8 cellular contexts compared by ENCODE assay signal in genomic region chr12:70364695-70365397, GRCh38. TPM values are rescaled to one million over a fixed set of nuclear protein-coding genes. Genes with fewer than 3 reads are reported as not detected.
DNase-seq lines count a peak whose midpoint lies in the region; ATAC-seq, FAIRE-seq and TF ChIP-seq lines count a peak whose summit lies in the region.

No MANE protein-coding gene starts in this region.

- TF ChIP-seq POLR2A in Peyer's patch (IDR thresholded peaks at IDR 0.05) = no peak

- H3K4me3 ChIP-seq in Peyer's patch (peak overlapping the region in 3 of 4 donors; percentile 71 to 78 (median 75)), skeletal muscle tissue (ENCODE audit: low read length in 3 of 3) (peak overlapping the region; percentile 65 to 71 (median 71))

- TF ChIP-seq CTCF in Peyer's patch (IDR thresholded peaks at IDR 0.05) = no peak

- no peak for ATAC-seq in GM18517 (IDR thresholded peaks at IDR 0.05; ENCODE audit: unreplicated experiment)

- H3K27ac ChIP-seq in Peyer's patch (no peak overlapping the region), skeletal muscle tissue (ENCODE audit: low read depth, low read length) (no peak overlapping the region)

- peak; percentile 5 for DNase-seq in NCI-H146 (lab: John Stamatoyannopoulos, UW)
- DNase-seq in NCI-H146 treated with DMSO at 0.1 percent for 48 hours (lab: John Stamatoyannopoulos, UW; ENCODE audit: unreplicated experiment) = no peak
- DNase-seq in Peyer's patch = no peak
- no peak for DNase-seq in frontal cortex (ENCODE audit: low spot score in 2 of 2)
- DNase-seq in COR-L47 (lab: John Stamatoyannopoulos, UW) = no peak
- DNase-seq in NCI-H446 treated with DMSO at 0.1 percent for 48 hours (lab: John Stamatoyannopoulos, UW) = no peak

- H3K27me3 ChIP-seq in Peyer's patch = peaks cover 0 to 5% of the 10 kb centered on the region in 2 donors
- peaks cover 10 to 28% (median 25%) of the 10 kb centered on the region in 3 donors for H3K27me3 ChIP-seq in skeletal muscle tissue (ENCODE audit: control insufficient read depth in 3 of 3, insufficient read depth in 3 of 3, low read length in 3 of 3)

- peak overlapping the region in 1 of 3 donors; percentile 36 for H3K9ac ChIP-seq in skeletal muscle tissue (ENCODE audit: low read depth in 1 of 3, low read length in 3 of 3)

- FAIRE-seq in frontal cortex (lab: Jason Lieb, UNC) = peak; percentile 8

- H3K4me1 ChIP-seq in Peyer's patch = peaks cover 0 to 15% (median 4%) of the 10 kb centered on the region in 4 donors
- H3K4me1 ChIP-seq in skeletal muscle tissue (ENCODE audit: control insufficient read depth in 3 of 3, insufficient read depth in 3 of 3, low read length in 3 of 3) = peaks cover 15 to 18% (median 17%) of the 10 kb centered on the region in 3 donors

- no peaks in the 10 kb centered on the region for H3K9me3 ChIP-seq in Peyer's patch
- no peaks in the 10 kb centered on the region for H3K9me3 ChIP-seq in skeletal muscle tissue (ENCODE audit: control insufficient read depth in 3 of 3, low read length in 3 of 3)

- H3K36me3 ChIP-seq in Peyer's patch = no peaks in the 10 kb centered on the region
- no peaks in the 10 kb centered on the region for H3K36me3 ChIP-seq in skeletal muscle tissue (ENCODE audit: control insufficient read depth in 3 of 3, insufficient read depth in 3 of 3, low read length in 3 of 3)

RNA-seq across cellular contexts. Expression of gene KCNMB4, which starts 1.2 kb away (rescaled TPM):
- total RNA-seq in Peyer's patch (1 to 10 TPM in 2 of 4 donors, under 1 TPM in 2; 0.18 to 1.2 (median 0.93) TPM), frontal cortex (54.2 TPM), skeletal muscle tissue (6.3 TPM)
